10 cellular contexts compared by ENCODE assay signal in the genomic region with DNA sequence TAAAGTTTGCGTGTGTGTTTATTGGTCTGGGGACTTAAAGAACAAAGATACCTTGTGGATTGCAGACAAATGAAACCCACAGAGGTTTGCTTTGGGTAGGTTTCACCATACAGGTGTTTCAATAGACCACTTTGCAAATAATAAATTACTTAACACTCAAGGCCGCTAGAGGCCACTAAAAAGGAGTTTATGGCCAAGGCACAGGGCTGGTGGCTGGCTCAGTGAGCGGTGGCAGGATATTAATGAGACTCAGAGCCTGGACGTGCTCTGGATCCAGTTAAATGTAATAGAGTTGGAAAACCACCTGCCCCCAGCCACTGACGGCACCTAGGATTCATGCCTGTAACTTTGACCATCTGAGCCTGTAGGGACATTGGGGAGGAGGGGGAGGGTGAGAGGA. TPM values are rescaled to one million over a fixed set of nuclear protein-coding genes. Genes with fewer than 3 reads are reported as not detected.
DNase-seq lines count a peak whose midpoint lies in the region; ATAC-seq, FAIRE-seq and TF ChIP-seq lines count a peak whose summit lies in the region.
"Had no signal": no experiment of that assay in that cellular context is flagged by ENCODE, and none has a peak within 500 bp of the region (broad histone marks: within the 10 kb centered on the region; RNA-seq: fewer than 3 reads in every experiment).

No MANE protein-coding gene starts in this region.

- no peaks in the 10 kb centered on the region for H3K9me3 ChIP-seq in A549
- no peaks in the 10 kb centered on the region for H3K9me3 ChIP-seq in OCI-LY3 (ENCODE audit: insufficient read depth, low read length)
- H3K9me3 ChIP-seq in heart left ventricle: no peaks in the 10 kb centered on the region

- TF ChIP-seq EP300 in A549 (IDR thresholded peaks at IDR 0.05): no peak

- H3K27me3 ChIP-seq in OCI-LY3 (ENCODE audit: low read depth, low read length): no peaks in the 10 kb centered on the region
- no peaks in the 10 kb centered on the region for H3K27me3 ChIP-seq in heart left ventricle
- H3K27me3 ChIP-seq: cardiac muscle cell had no signal

- ATAC-seq in A549 (peak; percentile 39 to 52; a peak in 2 of 6 replicates), heart left ventricle (peak in 3 of 4 donors; percentile 60 to 77 (median 66)), GM18873 (IDR thresholded peaks at IDR 0.05; ENCODE audit: low FRiP score, unreplicated experiment) (no peak), GM21423 (IDR thresholded peaks at IDR 0.05; ENCODE audit: unreplicated experiment) (no peak)

- H3K79me2 ChIP-seq in OCI-LY3 (ENCODE audit: low read length): no peaks in the 10 kb centered on the region

- TF ChIP-seq CTCF in A549 (IDR thresholded peaks at IDR 0.05): no peak
- TF ChIP-seq CTCF in GM12865 (IDR thresholded peaks at IDR 0.05; ENCODE audit: insufficient read depth, low read depth, low read length, missing control alignments): peak; percentile 3
- TF ChIP-seq CTCF in OCI-LY3 (IDR thresholded peaks at IDR 0.05; ENCODE audit: low read depth, low read length): peak; percentile 37
- TF ChIP-seq CTCF in heart left ventricle (IDR thresholded peaks at IDR 0.05): peak in 9 of 12 donors; percentile 18 to 43 (median 28)

- no peak overlapping the region for H3K27ac ChIP-seq in A549
- H3K27ac ChIP-seq in OCI-LY3 (ENCODE audit: low read length): no peak overlapping the region
- H3K27ac ChIP-seq in heart left ventricle: no peak overlapping the region
- H3K27ac ChIP-seq: cardiac muscle cell had no signal

- H3K4me2 ChIP-seq in A549 (no peak overlapping the region), OCI-LY3 (ENCODE audit: low read length) (no peak overlapping the region)

- DNase-seq in A549 (ENCODE audit: low read depth in 1 of 2, low spot score in 1 of 2) (peak; percentile 5 to 10), GM12865 (ENCODE audit: low read depth) (peak; percentile 19), heart left ventricle (peak in 4 of 5 donors; percentile 7 to 45 (median 26)), 8988T (no peak), NCI-H774 (lab: John Stamatoyannopoulos, UW) (no peak)

- TF ChIP-seq RAD21 in A549 (conservative IDR thresholded peaks at IDR 0.05 in 1 of 2, IDR thresholded peaks at IDR 0.05 in 1 of 2): 0 out of 5 replicates have a peak, but pooled peaks of 1 of the 2 experiments have one; percentile 13

- TF ChIP-seq POLR2A in A549 (IDR thresholded peaks at IDR 0.05; ENCODE audit: low read length) (no peak), heart left ventricle (IDR thresholded peaks at IDR 0.05) (no peak)

- H2AFZ ChIP-seq in OCI-LY3 (ENCODE audit: low read depth, low read length): no peak overlapping the region

- WGBS in A549 (ENCODE audit: missing lambda C conversion rate): under 1% methylated on average over 5 of the region's 5 CpGs
- 25 to 45% (median 35%) methylated on average over 5 of the region's 5 CpGs for WGBS in heart left ventricle, 4 donors

- no peak overlapping the region for H3K9ac ChIP-seq in OCI-LY3 (ENCODE audit: low read length)

- CTCF ChIA-PET in A549 (lab: Yijun Ruan, JAX): no interaction called here

- FAIRE-seq in A549 (lab: Jason Lieb, UNC): no peak

- POLR2A ChIA-PET in A549 (lab: Yijun Ruan, JAX): no interaction called here

- no peaks in the 10 kb centered on the region for H3K4me1 ChIP-seq in A549
- peaks cover 11% of the 10 kb centered on the region for H3K4me1 ChIP-seq in OCI-LY3 (ENCODE audit: low read length)
- H3K4me1 ChIP-seq in heart left ventricle: no peaks in the 10 kb centered on the region

- H4K20me1 ChIP-seq in OCI-LY3 (ENCODE audit: insufficient read depth, low read length): no peaks in the 10 kb centered on the region

- H3K36me3 ChIP-seq in OCI-LY3 (replicated peaks; ENCODE audit: low read depth, low read length) (no peaks in the 10 kb centered on the region), heart left ventricle (no peaks in the 10 kb centered on the region)
- H3K36me3 ChIP-seq: cardiac muscle cell had no signal

- H3K4me3 ChIP-seq in A549: no peak overlapping the region
- H3K4me3 ChIP-seq in GM12865 (ENCODE audit: low read depth, low read length): no peak overlapping the region
- H3K4me3 ChIP-seq in OCI-LY3 (ENCODE audit: low read length): no peak overlapping the region
- no peak overlapping the region for H3K4me3 ChIP-seq in heart left ventricle
- H3K4me3 ChIP-seq: cardiac muscle cell had no signal

- intact Hi-C loops in heart left ventricle (cut with DNase I): loop anchor here in 7 of 10 donors (1.0 to 10.0 kb wide), 5 partner anchors 71 to 78 kb away; no protein-coding TSS in a partner anchor

TF ChIP-seq in A549, 52 proteins besides CTCF, POLR2A, EP300 and RAD21:
- TF ChIP-seq BCL3 (IDR thresholded peaks at IDR 0.05) (no peak), PBX3 (IDR thresholded peaks at IDR 0.05) (no peak), HDAC2 (IDR thresholded peaks at IDR 0.05) (no peak), RNF2 (IDR thresholded peaks at IDR 0.05; ENCODE audit: borderline replicate concordance, low read depth) (no peak), RCOR1 (IDR thresholded peaks at IDR 0.05; ENCODE audit: low read depth, low read length) (no peak)
TF ChIP-seq in A549: peak in this region for 0.

RNA-seq across cellular contexts. Expression of gene LRRC38, which starts 44.5 kb away (rescaled TPM):
- 0.04 TPM in 1 of 2 replicates, not detected in the other for polyA plus RNA-seq in A549 (2011; rRNA removed)
- not detected in 2 replicates for polyA plus RNA-seq in A549 (2012; cell fraction: cytosol; rRNA removed)
- not detected in 2 replicates for polyA plus RNA-seq in A549 (2012; cell fraction: nucleus; rRNA removed)
- not detected in 3 replicates for polyA plus RNA-seq in A549 (2017; fragmentation: RNase III; extraction: RNeasy Plus Mini Kit Qiagen cat#74134 plus additional on column Dnase treatment)
- not detected in 2 replicates for polyA minus RNA-seq in A549 (2011; rRNA and poly(A)+ RNA removed)
- total RNA-seq in heart left ventricle: 1 to 10 TPM in 5 of 9 donors, under 1 TPM in 2, not detected in 2; 0.20 to 4.0 (median 1.7) TPM
- polyA plus RNA-seq in heart left ventricle: 1 to 10 TPM in 1 of 2 donors, under 1 TPM in 1; 0.30 to 4.4 TPM
- total RNA-seq: cardiac muscle cell, osteoblast had no signal
- polyA plus RNA-seq: cardiac muscle cell had no signal

RNA-seq across cellular contexts. Expression of gene PRAMEF20, which starts 59.1 kb away (rescaled TPM):
- not detected in 2 replicates for polyA plus RNA-seq in A549 (2011; rRNA removed)
- not detected in 2 replicates for polyA plus RNA-seq in A549 (2012; cell fraction: cytosol; rRNA removed)
- not detected in 2 replicates for polyA plus RNA-seq in A549 (2012; cell fraction: nucleus; rRNA removed)
- polyA plus RNA-seq in A549 (2017; fragmentation: RNase III; extraction: RNeasy Plus Mini Kit Qiagen cat#74134 plus additional on column Dnase treatment): not detected in 3 replicates
- polyA minus RNA-seq in A549 (2011; rRNA and poly(A)+ RNA removed): not detected in 2 replicates
- not detected for total RNA-seq in heart left ventricle
- polyA plus RNA-seq in heart left ventricle: not detected
- total RNA-seq: cardiac muscle cell, osteoblast had no signal
- polyA plus RNA-seq: cardiac muscle cell had no signal

Comparison
In these comparisons a context has a peak if more than half of its experiments do, and no peak if none do; other contexts are left out.
1. ATAC-seq: peak in A549 (2 of 2) and heart left ventricle (3 of 4); none in GM18873 (single experiment) and GM21423 (single experiment).
2. DNase-seq: peak in A549 (2 of 2), GM12865 (single experiment) and heart left ventricle (4 of 5); none in 8988T (single experiment) and NCI-H774 (single experiment).